ENCODE assay signal across 26 cellular contexts in genomic region chr17:19520641-19521040, GRCh38. TPM values are rescaled to one million over a fixed set of nuclear protein-coding genes. Genes with fewer than 3 reads are reported as not detected.
"Had no signal": no experiment of that assay in that cellular context is flagged by ENCODE, and none has a peak within 500 bp of the region (broad histone marks: within the 10 kb centered on the region; RNA-seq: fewer than 3 reads in every experiment).

No MANE protein-coding gene starts in this region.

- H3K4me3 Mint-ChIP-seq: activated CD4-positive, alpha-beta T cell treated with anti-CD3 and anti-CD28 coated beads for 36 hours; activated CD8-positive, alpha-beta memory T cell treated with anti-CD3 and anti-CD28 coated beads, Interleukin-2, amount 10 ng/mL, durations not matched to agents 7 days and 5 days; activated CD8-positive, alpha-beta T cell treated with anti-CD3 and anti-CD28 coated beads, Interleukin-2, amount 10 ng/mL, durations not matched to agents 7 days and 5 days; central memory CD8-positive, alpha-beta T cell; nephron progenitor cell; stimulated activated memory B cell treated with anti-CD40 and anti-IgM and Interleukin-4, amounts not matched to agents 10 μg/mL and 1 μg/mL and 100 μg/mL, for 72 hours had no signal

- H3K4me1 Mint-ChIP-seq: activated CD8-positive, alpha-beta memory T cell treated with anti-CD3 and anti-CD28 coated beads, Interleukin-2, amount 10 ng/mL, durations not matched to agents 7 days and 5 days; central memory CD8-positive, alpha-beta T cell had no signal

- H3K4me3 ChIP-seq: breast epithelium, left ventricle myocardium inferior, lung, pancreas, psoas muscle, smooth muscle cell, suprapubic skin, tibial nerve, uterus had no signal

- H3K9me3 Mint-ChIP-seq: activated naive CD4-positive, alpha-beta T cell treated with anti-CD3 and anti-CD28 coated beads, Interleukin-2, amount 50 U/mL, for 72 hours; central memory CD8-positive, alpha-beta T cell; mesothelial cell of epicardium; naive B cell; nephron progenitor cell; stimulated activated memory B cell treated with anti-CD40 and anti-IgM and Interleukin-4, amounts not matched to agents 10 μg/mL and 1 μg/mL and 100 μg/mL, for 72 hours had no signal

- H3K27me3 Mint-ChIP-seq: central memory CD8-positive, alpha-beta T cell; stimulated activated memory B cell treated with anti-CD40 and anti-IgM and Interleukin-4, amounts not matched to agents 10 μg/mL and 1 μg/mL and 100 μg/mL, for 72 hours had no signal

- H3K27ac Mint-ChIP-seq: activated CD4-positive, alpha-beta T cell treated with anti-CD3 and anti-CD28 coated beads for 36 hours; activated CD8-positive, alpha-beta memory T cell treated with anti-CD3 and anti-CD28 coated beads, Interleukin-2, amount 10 ng/mL, durations not matched to agents 7 days and 5 days; activated CD8-positive, alpha-beta T cell treated with anti-CD3 and anti-CD28 coated beads, Interleukin-2, amount 10 ng/mL, durations not matched to agents 7 days and 5 days; activated naive CD4-positive, alpha-beta T cell treated with anti-CD3 and anti-CD28 coated beads, Interleukin-2, amount 50 U/mL, for 72 hours had no signal

- H3K9me3 ChIP-seq: breast epithelium, left ventricle myocardium inferior, pancreas, psoas muscle, suprapubic skin, tibial nerve, uterus had no signal

- H3K36me3 Mint-ChIP-seq: activated CD8-positive, alpha-beta memory T cell treated with anti-CD3 and anti-CD28 coated beads, Interleukin-2, amount 10 ng/mL, durations not matched to agents 7 days and 5 days; activated naive CD4-positive, alpha-beta T cell treated with anti-CD3 and anti-CD28 coated beads, Interleukin-2, amount 50 U/mL, for 72 hours; mesothelial cell of epicardium; naive B cell; stimulated activated memory B cell treated with anti-CD40 and anti-IgM and Interleukin-4, amounts not matched to agents 10 μg/mL and 1 μg/mL and 100 μg/mL, for 72 hours had no signal

- ATAC-seq: activated CD4-positive, alpha-beta T cell treated with anti-CD3 and anti-CD28 coated beads for 36 hours; activated CD8-positive, alpha-beta memory T cell treated with anti-CD3 and anti-CD28 coated beads, Interleukin-2, amount 10 ng/mL, durations not matched to agents 7 days and 5 days; activated CD8-positive, alpha-beta T cell treated with anti-CD3 and anti-CD28 coated beads, Interleukin-2, amount 10 ng/mL, durations not matched to agents 7 days and 5 days; activated naive CD4-positive, alpha-beta T cell treated with anti-CD3 and anti-CD28 coated beads, Interleukin-2, amount 50 U/mL, for 72 hours; pancreas; psoas muscle; stimulated activated memory B cell treated with anti-CD40 and anti-IgM and Interleukin-4, amounts not matched to agents 10 μg/mL and 1 μg/mL and 100 μg/mL, for 72 hours had no signal

- DNase-seq: activated CD4-positive, alpha-beta T cell treated with anti-CD3 and anti-CD28 coated beads for 36 hours; activated CD4-positive, CD25-positive, alpha-beta regulatory T cell; activated CD8-positive, alpha-beta memory T cell treated with anti-CD3 and anti-CD28 coated beads, Interleukin-2, amount 10 ng/mL, durations not matched to agents 7 days and 5 days; activated CD8-positive, alpha-beta T cell treated with anti-CD3 and anti-CD28 coated beads, Interleukin-2, amount 10 ng/mL, durations not matched to agents 7 days and 5 days; activated naive CD4-positive, alpha-beta T cell; activated T-cell treated with anti-CD3 and anti-CD28 coated beads, Interleukin-2, amount 50 U/mL, for 48 hours; effector CD8-positive, alpha-beta T cell; islet precursor cell; left ventricle myocardium inferior; nephron progenitor cell; pancreas; psoas muscle; stimulated activated CD4-positive, alpha-beta T cell treated with anti-CD3 and anti-CD28 coated beads, Interleukin-1b, Interleukin-23, amount 100 ng/mL, for 48 hours; stimulated activated CD4-positive, alpha-beta T cell treated with anti-CD3 and anti-CD28 coated beads, Interleukin-4, amount 100 ng/mL, for 4 hours; stimulated activated CD8-positive, alpha-beta memory T cell treated with anti-CD3 and anti-CD28 coated beads, Interleukin-4, amount 100 ng/mL, for 48 hours; uterus had no signal

- H3K36me3 ChIP-seq: breast epithelium, left ventricle myocardium inferior, pancreas, suprapubic skin, tibial nerve, uterus had no signal

- H3K4me1 ChIP-seq: breast epithelium, pancreas, psoas muscle, suprapubic skin, tibial nerve, uterus had no signal

- H3K27ac ChIP-seq: breast epithelium, left ventricle myocardium inferior, pancreas, psoas muscle, suprapubic skin, tibial nerve, uterus had no signal

- H3K27me3 ChIP-seq: breast epithelium, pancreas, suprapubic skin, tibial nerve, uterus had no signal

RNA-seq across cellular contexts. Expression of gene SLC47A1, which starts 13.0 kb away (rescaled TPM):
- total RNA-seq: activated CD8-positive, alpha-beta T cell treated with anti-CD3 and anti-CD28 coated beads, Interleukin-2, amount 10 ng/mL, durations not matched to agents 7 days and 5 days had no signal
